ENCODE assay signal across 1 cellular context in the genomic region with DNA sequence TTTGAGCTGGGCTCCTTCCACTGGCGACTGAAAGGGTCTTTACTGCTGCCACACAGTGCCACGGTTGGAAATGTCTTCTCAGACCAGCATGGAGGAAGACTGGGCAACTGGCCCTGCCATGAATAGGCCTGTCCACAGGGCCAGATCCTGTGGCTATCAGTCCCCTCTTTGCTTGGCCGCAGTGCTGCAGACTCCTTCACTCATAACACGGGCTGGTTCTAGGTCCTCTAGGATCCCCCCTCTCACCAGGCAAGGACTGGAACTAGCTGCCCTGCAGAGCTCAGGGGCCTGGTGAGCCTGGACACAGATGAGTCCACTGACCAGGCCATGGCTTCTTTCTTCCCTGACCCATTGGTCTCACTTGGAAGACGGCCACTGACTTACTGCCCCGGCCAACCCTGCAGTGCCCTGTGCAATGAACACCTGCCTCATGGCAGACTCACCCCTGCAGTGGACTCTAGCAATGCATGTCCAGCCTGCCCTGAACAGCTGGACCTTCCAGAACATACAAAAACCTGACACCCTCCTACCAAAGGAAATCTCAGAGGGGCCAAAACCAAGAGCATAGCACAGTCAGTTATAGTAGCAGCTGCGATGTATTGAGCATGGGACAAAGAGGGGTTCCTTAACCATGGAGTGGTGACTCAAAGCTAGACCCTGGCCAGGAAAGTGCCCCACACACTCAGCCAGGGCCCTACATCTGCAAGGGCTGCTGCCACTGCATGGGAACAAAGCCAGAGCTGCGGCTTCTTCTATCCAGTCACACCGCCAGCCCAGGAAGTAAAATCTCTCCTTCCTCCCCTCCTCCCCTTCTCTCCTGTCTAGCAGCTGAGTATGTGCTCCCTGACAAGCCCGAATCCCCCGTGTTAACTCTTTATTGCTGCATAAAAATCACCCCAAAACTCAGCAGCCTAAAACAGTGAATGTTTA.
TF ChIP-seq lines count a peak whose summit lies in the region.

No MANE protein-coding gene starts in this region.

TF ChIP-seq in GM23338, 12 proteins besides CTCF, POLR2A, EP300 and RAD21 (continued from another document):
- TF ChIP-seq, protein P1, sequence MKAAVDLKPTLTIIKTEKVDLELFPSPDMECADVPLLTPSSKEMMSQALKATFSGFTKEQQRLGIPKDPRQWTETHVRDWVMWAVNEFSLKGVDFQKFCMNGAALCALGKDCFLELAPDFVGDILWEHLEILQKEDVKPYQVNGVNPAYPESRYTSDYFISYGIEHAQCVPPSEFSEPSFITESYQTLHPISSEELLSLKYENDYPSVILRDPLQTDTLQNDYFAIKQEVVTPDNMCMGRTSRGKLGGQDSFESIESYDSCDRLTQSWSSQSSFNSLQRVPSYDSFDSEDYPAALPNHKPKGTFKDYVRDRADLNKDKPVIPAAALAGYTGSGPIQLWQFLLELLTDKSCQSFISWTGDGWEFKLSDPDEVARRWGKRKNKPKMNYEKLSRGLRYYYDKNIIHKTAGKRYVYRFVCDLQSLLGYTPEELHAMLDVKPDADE (IDR thresholded peaks at IDR 0.05): no peak
- TF ChIP-seq, protein P2, sequence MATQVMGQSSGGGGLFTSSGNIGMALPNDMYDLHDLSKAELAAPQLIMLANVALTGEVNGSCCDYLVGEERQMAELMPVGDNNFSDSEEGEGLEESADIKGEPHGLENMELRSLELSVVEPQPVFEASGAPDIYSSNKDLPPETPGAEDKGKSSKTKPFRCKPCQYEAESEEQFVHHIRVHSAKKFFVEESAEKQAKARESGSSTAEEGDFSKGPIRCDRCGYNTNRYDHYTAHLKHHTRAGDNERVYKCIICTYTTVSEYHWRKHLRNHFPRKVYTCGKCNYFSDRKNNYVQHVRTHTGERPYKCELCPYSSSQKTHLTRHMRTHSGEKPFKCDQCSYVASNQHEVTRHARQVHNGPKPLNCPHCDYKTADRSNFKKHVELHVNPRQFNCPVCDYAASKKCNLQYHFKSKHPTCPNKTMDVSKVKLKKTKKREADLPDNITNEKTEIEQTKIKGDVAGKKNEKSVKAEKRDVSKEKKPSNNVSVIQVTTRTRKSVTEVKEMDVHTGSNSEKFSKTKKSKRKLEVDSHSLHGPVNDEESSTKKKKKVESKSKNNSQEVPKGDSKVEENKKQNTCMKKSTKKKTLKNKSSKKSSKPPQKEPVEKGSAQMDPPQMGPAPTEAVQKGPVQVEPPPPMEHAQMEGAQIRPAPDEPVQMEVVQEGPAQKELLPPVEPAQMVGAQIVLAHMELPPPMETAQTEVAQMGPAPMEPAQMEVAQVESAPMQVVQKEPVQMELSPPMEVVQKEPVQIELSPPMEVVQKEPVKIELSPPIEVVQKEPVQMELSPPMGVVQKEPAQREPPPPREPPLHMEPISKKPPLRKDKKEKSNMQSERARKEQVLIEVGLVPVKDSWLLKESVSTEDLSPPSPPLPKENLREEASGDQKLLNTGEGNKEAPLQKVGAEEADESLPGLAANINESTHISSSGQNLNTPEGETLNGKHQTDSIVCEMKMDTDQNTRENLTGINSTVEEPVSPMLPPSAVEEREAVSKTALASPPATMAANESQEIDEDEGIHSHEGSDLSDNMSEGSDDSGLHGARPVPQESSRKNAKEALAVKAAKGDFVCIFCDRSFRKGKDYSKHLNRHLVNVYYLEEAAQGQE (IDR thresholded peaks at IDR 0.05; ENCODE audit: unreplicated experiment): no peak
